16 cellular contexts compared by ENCODE assay signal in genomic region chr6:77450924-77451323, GRCh38. TPM values are rescaled to one million over a fixed set of nuclear protein-coding genes. Genes with fewer than 3 reads are reported as not detected.
DNase-seq lines count a peak whose midpoint lies in the region; ATAC-seq and TF ChIP-seq lines count a peak whose summit lies in the region.
"Had no signal": no experiment of that assay in that cellular context is flagged by ENCODE, and none has a peak within 500 bp of the region (broad histone marks: within the 10 kb centered on the region; RNA-seq: fewer than 3 reads in every experiment).

No MANE protein-coding gene starts in this region.

- DNase-seq in heart right ventricle (no peak), left cardiac atrium (no peak), adipocyte (ENCODE audit: low read depth) (peak; percentile 78), fibroblast of pulmonary artery (ENCODE audit: low read depth) (peak; percentile 71), HUDEP-2 (lab: John Stamatoyannopoulos, UW; ENCODE audit: unreplicated experiment in 76 of 76) (no peak), NCI-H2227 treated with DMSO at 0.1 percent for 48 hours (lab: John Stamatoyannopoulos, UW) (no peak), aorta (no peak)
- DNase-seq: activated CD8-positive, alpha-beta memory T cell treated with anti-CD3 and anti-CD28 coated beads for 24 hours; activated gamma-delta T cell; AML-193; H9; NCI-H2029 had no signal

- ATAC-seq in heart right ventricle: peak in 1 of 8 donors; percentile 49
- no peak for ATAC-seq in left cardiac atrium
- no peak for ATAC-seq in GM21619 (IDR thresholded peaks at IDR 0.05; ENCODE audit: unreplicated experiment)
- no peak for ATAC-seq in aorta (ENCODE audit: low FRiP score)

- H3K9ac ChIP-seq in adipocyte (ENCODE audit: low read length): no peak overlapping the region

- peak in 6 of 9 donors; percentile 22 to 50 (median 38) for TF ChIP-seq CTCF in heart right ventricle (IDR thresholded peaks at IDR 0.05)
- TF ChIP-seq CTCF in fibroblast of pulmonary artery (IDR thresholded peaks at IDR 0.05; ENCODE audit: low read length, missing control alignments): peak; percentile 58

- H3K4me3 ChIP-seq in heart right ventricle (no peak overlapping the region), adipocyte (ENCODE audit: low read length) (no peak overlapping the region), fibroblast of pulmonary artery (replicated peaks; ENCODE audit: low read depth, low read length) (no peak overlapping the region), aorta (ENCODE audit: low read length in 2 of 2) (no peak overlapping the region)
- H3K4me3 ChIP-seq: SJSA1, smooth muscle cell had no signal

- no peaks in the 10 kb centered on the region for H3K9me3 ChIP-seq in heart right ventricle
- H3K9me3 ChIP-seq in adipocyte (ENCODE audit: control insufficient read depth, low read length): no peaks in the 10 kb centered on the region
- no peaks in the 10 kb centered on the region for H3K9me3 ChIP-seq in aorta (ENCODE audit: control insufficient read depth, low read length)
- H3K9me3 ChIP-seq: SJSA1 had no signal

- intact Hi-C loops in heart right ventricle (cut with DNase I) (loop anchor here in 7 of 10 donors (10.0 kb wide), 4 partner anchors 116 to 1556 kb away; no protein-coding TSS in a partner anchor), left cardiac atrium (cut with DNase I) (no loop called here), aorta (cut with DNase I) (loop anchor here (10.0 kb wide), 3 partner anchors 46 to 156 kb away; no protein-coding TSS in a partner anchor)

- H3K27ac ChIP-seq in heart right ventricle (no peak overlapping the region), aorta (ENCODE audit: low read depth in 1 of 2, low read length in 2 of 2) (no peak overlapping the region)
- H3K27ac ChIP-seq: SJSA1 had no signal

- no peaks in the 10 kb centered on the region for H3K36me3 ChIP-seq in heart right ventricle
- no peaks in the 10 kb centered on the region for H3K36me3 ChIP-seq in adipocyte (ENCODE audit: control insufficient read depth, insufficient read depth, low read length, severe bottlenecking)
- no peaks in the 10 kb centered on the region for H3K36me3 ChIP-seq in aorta (ENCODE audit: control insufficient read depth in 1 of 2, insufficient read depth in 2 of 2, low read length in 1 of 2)
- H3K36me3 ChIP-seq: SJSA1 had no signal

- H3K27me3 ChIP-seq in heart right ventricle (no peaks in the 10 kb centered on the region), adipocyte (replicated peaks; ENCODE audit: control insufficient read depth, insufficient read depth, low read length) (no peaks in the 10 kb centered on the region), aorta (ENCODE audit: control insufficient read depth in 1 of 2, insufficient read depth in 2 of 2, low read length in 1 of 2) (no peaks in the 10 kb centered on the region)
- H3K27me3 ChIP-seq: SJSA1 had no signal

- H3K4me1 ChIP-seq in heart right ventricle: no peaks in the 10 kb centered on the region
- peaks cover 22% of the 10 kb centered on the region for H3K4me1 ChIP-seq in adipocyte (ENCODE audit: control insufficient read depth, insufficient read depth, low read length)
- H3K4me1 ChIP-seq in aorta (ENCODE audit: control insufficient read depth in 1 of 2, insufficient read depth in 2 of 2, low read length in 2 of 2): peaks cover 0 to 5% of the 10 kb centered on the region in 2 donors

RNA-seq across cellular contexts. Expression of gene HTR1B, which starts 12.4 kb away (rescaled TPM):
- total RNA-seq in heart right ventricle (under 1 TPM in 1 of 10 donors, not detected in 9; 0.13 TPM), left cardiac atrium (not detected), aorta (10 to 100 TPM in 1 of 2 donors, 1 to 10 TPM in 1; 6.6 to 17.5 TPM)
- polyA plus RNA-seq in heart right ventricle (under 1 TPM in 1 of 2 donors, not detected in 1; 0.12 TPM), aorta (1 to 10 TPM in 1 of 2 donors, under 1 TPM in 1; 0.50 to 7.2 TPM)
- total RNA-seq: M059J, SJSA1, smooth muscle cell had no signal

Comparison
In these comparisons a context has a peak if more than half of its experiments do, and no peak if none do; other contexts are left out.
1. intact Hi-C loops: an anchor here in heart right ventricle (10.0 kb wide) and aorta (10.0 kb wide); none called in left cardiac atrium.
2. DNase-seq: peak in adipocyte (single experiment) and fibroblast of pulmonary artery (single experiment); none in heart right ventricle (0 of 2), left cardiac atrium (single experiment), HUDEP-2 (0 of 76), NCI-H2227 treated with DMSO at 0.1 percent for 48 hours (single experiment) and aorta (0 of 2).
3. RNA of gene HTR1B, which starts 12.4 kb away (total RNA-seq): 6.6 to 17.5 TPM in aorta; not detected in left cardiac atrium and 0.13 TPM in heart right ventricle; every median in the first group is over 4 times any median in the second.